In genomic region chr12:86574143-86574542, GRCh38 we compare ENCODE assay signal across 34 cellular contexts.
"Had no signal": no experiment of that assay in that cellular context is flagged by ENCODE, and none has a peak within 500 bp of the region (broad histone marks: within the 10 kb centered on the region; RNA-seq: fewer than 3 reads in every experiment).

No MANE protein-coding gene starts in this region.

- H3K4me3 ChIP-seq: adrenal gland, ascending aorta, body of pancreas, breast epithelium, cardiac muscle cell had no signal

- FAIRE-seq: astrocyte, bronchial epithelial cell had no signal

- H3K36me3 ChIP-seq: adrenal gland, ascending aorta, brain microvascular endothelial cell, breast epithelium, cardiac muscle cell had no signal

- H3K27ac ChIP-seq: adrenal gland, ascending aorta, body of pancreas, brain microvascular endothelial cell, breast epithelium, cardiac muscle cell had no signal

- H3K9me3 ChIP-seq: adrenal gland, ascending aorta, body of pancreas had no signal

- H3K27me3 ChIP-seq: adrenal gland, ascending aorta, body of pancreas, brain microvascular endothelial cell, breast epithelium, cardiac muscle cell had no signal

- H3K4me1 ChIP-seq: adrenal gland, ascending aorta, body of pancreas, breast epithelium had no signal

- DNase-seq: activated effector memory CD4-positive, alpha-beta T cell treated with anti-CD3 and anti-CD28 coated beads, Interleukin-2, amount 50 U/mL, for 16 hours; activated effector memory CD4-positive, alpha-beta T cell treated with Interleukin-2 at 50 U/mL for 16 hours; activated gamma-delta T cell; activated gamma-delta T cell treated with Interleukin-2 at 50 U/mL for 16 hours; activated naive CD4-positive, alpha-beta T cell; activated naive CD4-positive, alpha-beta T cell treated with anti-CD3 and anti-CD28 coated beads for 36 hours; activated naive CD4-positive, alpha-beta T cell treated with anti-CD3 and anti-CD28 coated beads, Interleukin-2, amount 10 ng/mL, durations not matched to agents 7 days and 5 days; activated naive CD4-positive, alpha-beta T cell treated with anti-CD3 and anti-CD28 coated beads, Interleukin-2, amount 50 U/mL, for 16 hours; activated naive CD4-positive, alpha-beta T cell treated with Interleukin-2 at 50 U/mL for 16 hours; activated naive CD8-positive, alpha-beta T cell treated with anti-CD3 and anti-CD28 coated beads for 36 hours; activated naive CD8-positive, alpha-beta T cell treated with anti-CD3 and anti-CD28 coated beads, Interleukin-2, amount 10 ng/mL, durations not matched to agents 7 days and 5 days; activated naive CD8-positive, alpha-beta T cell treated with anti-CD3 and anti-CD28 coated beads, Interleukin-2, amount 50 U/mL, for 24 hours; activated T-cell treated with anti-CD3 and anti-CD28 coated beads, Interleukin-2, amount 50 U/mL, for 1 hour; activated T-cell treated with anti-CD3 and anti-CD28 coated beads, Interleukin-2, amount 50 U/mL, for 24 hours; activated T-cell treated with anti-CD3 and anti-CD28 coated beads, Interleukin-2, amount 50 U/mL, for 4 hours; activated T-cell treated with anti-CD3 and anti-CD28 coated beads, Interleukin-2, amount 50 U/mL, for 48 hours; activated T-cell treated with anti-CD3 and anti-CD28 coated beads, Interleukin-2, amount 50 U/mL, for 72 hours; adrenal gland; amniotic stem cell; amygdala; anterior cingulate cortex; aorta; body of pancreas; brain microvascular endothelial cell; caudate nucleus; central memory CD4-positive, alpha-beta T cell; cerebellar nuclear complex had no signal

- ATAC-seq: activated naive CD4-positive, alpha-beta T cell treated with anti-CD3 and anti-CD28 coated beads, Interleukin-2, amount 50 U/mL, for 72 hours; activated naive CD8-positive, alpha-beta T cell treated with anti-CD3 and anti-CD28 coated beads, Interleukin-2, amount 50 U/mL, for 24 hours; activated T-cell treated with anti-CD3 and anti-CD28 coated beads, Interleukin-2, amount 50 U/mL, for 4 hours; activated T-cell treated with anti-CD3 and anti-CD28 coated beads, Interleukin-2, amount 50 U/mL, for 72 hours; activated T-helper 17 cell treated with anti-CD3 and anti-CD28 coated beads, Interleukin-2, amount 50 U/mL, for 72 hours; body of pancreas had no signal
